ENCODE assay signal across 8 cellular contexts in genomic region chr9:135702002-135702721, GRCh38. TPM values are rescaled to one million over a fixed set of nuclear protein-coding genes. Genes with fewer than 3 reads are reported as not detected.
A peak's percentile ranks its signal among the peaks of the same experiment; 100 is the strongest.
DNase-seq lines count a peak whose midpoint lies in the region; ATAC-seq, FAIRE-seq and TF ChIP-seq lines count a peak whose summit lies in the region.

TSS of gene KCNT1 (plus strand) at chr9:135702185. CDS start at chr9:135702259, 74 bp downstream.

- ATAC-seq in GM21423 (IDR thresholded peaks at IDR 0.05; ENCODE audit: unreplicated experiment) = no peak

- no peaks in the 10 kb centered on the region for H3K79me2 ChIP-seq in H1 (ENCODE audit: control insufficient read depth in 1 of 2, insufficient read depth in 2 of 2, low read length in 2 of 2)

- H3K4me1 ChIP-seq in H1 (replicated peaks in 1 of 4; ENCODE audit: control insufficient read depth in 3 of 4, insufficient read depth in 4 of 4, low read length in 3 of 4) = peaks cover 0 to 15% (median under 1%) of the 10 kb centered on the region in 4 experiments; a peak in 2 of 7 replicates
- H3K4me1 ChIP-seq in stomach = peaks cover 10 to 20% (median 14%) of the 10 kb centered on the region in 4 donors

- no peak for FAIRE-seq in H1 (lab: Jason Lieb, UNC)

- H2BK15ac ChIP-seq in H1 (ENCODE audit: low read length) = no peak within 1 kb of the TSS

- peaks cover 0 to 14% (median 4%) of the 10 kb centered on the region in 4 experiments; a peak in 4 of 7 replicates for H3K27me3 ChIP-seq in H1 (replicated peaks in 1 of 4; ENCODE audit: control insufficient read depth in 3 of 4, extremely low read depth in 1 of 4, insufficient read depth in 3 of 4, low read length in 3 of 4)
- peaks cover 0 to 86% (median 58%) of the 10 kb centered on the region in 3 donors for H3K27me3 ChIP-seq in stomach

- 0 out of 2 replicates have a peak within 1 kb of the TSS, but pooled peaks have one; percentile 17 for H2BK12ac ChIP-seq in H1 (ENCODE audit: low read depth, low read length)

- peak; percentile 35 for DNase-seq in NCI-H1694 treated with DMSO at 0.1 percent for 48 hours (lab: John Stamatoyannopoulos, UW)
- no peak for DNase-seq in NCI-H1694 (lab: John Stamatoyannopoulos, UW)
- peak; percentile 32 for DNase-seq in NCI-H146 (lab: John Stamatoyannopoulos, UW)
- peak; percentile 59 to 63 for DNase-seq in activated CD4-positive, alpha-beta T cell treated with anti-CD3 and anti-CD28 coated beads, Interleukin-2, amount 50 U/mL, for 48 hours
- DNase-seq in H1 (ENCODE audit: low read depth in 1 of 2, low spot score in 2 of 2) = peak in 1 of 2 experiments; percentile 96
- peak; percentile 38 for DNase-seq in mucosa of gallbladder (ENCODE audit: low spot score)
- DNase-seq in stomach = peak; percentile 46

- no peak within 1 kb of the TSS for H3K4ac ChIP-seq in H1 (replicated peaks; ENCODE audit: insufficient read length, low read depth, low read length)

- H4K20me1 ChIP-seq in H1 (replicated peaks in 1 of 2; ENCODE audit: control insufficient read depth in 1 of 2, insufficient read depth in 2 of 2, low read length in 2 of 2) = peaks cover 0 to 2% of the 10 kb centered on the region in 2 experiments

- no peak within 1 kb of the TSS for H4K91ac ChIP-seq in H1 (replicated peaks; ENCODE audit: insufficient read length, low read length)

- H3K14ac ChIP-seq in H1 (ENCODE audit: insufficient read length) = no peak within 1 kb of the TSS

- no peak within 1 kb of the TSS for H2AK5ac ChIP-seq in H1 (ENCODE audit: low read depth, low read length)

- H3K9me3 ChIP-seq in H1 (ENCODE audit: insufficient read depth in 2 of 2, low read depth in 1 of 2, low read length in 1 of 2) (no peaks in the 10 kb centered on the region), stomach (no peaks in the 10 kb centered on the region)

- H2AFZ ChIP-seq in H1 (ENCODE audit: low read length) = no peak within 1 kb of the TSS; the same call in 1 of the 2 replicates

- H3K9ac ChIP-seq in H1 (replicated peaks in 1 of 4; ENCODE audit: extremely low read depth in 1 of 4, low read depth in 3 of 4, low read length in 3 of 4) = no peak within 1 kb of the TSS; a peak in 1 of 7 replicates

- no peak within 1 kb of the TSS for H3K56ac ChIP-seq in H1 (replicated peaks; ENCODE audit: insufficient read length, low read depth, low read length)

- TF ChIP-seq POLR2A in H1 (IDR thresholded peaks at IDR 0.05; ENCODE audit: control extremely low read depth in 1 of 2, low read depth in 2 of 2, low read length in 2 of 2) (no peak), stomach (IDR thresholded peaks at IDR 0.05) (no peak)

- intact Hi-C loops in stomach (cut with DNase I; ENCODE audit: low total_unique reads) = no loop called here

- POLR2A ChIA-PET in H1 (lab: Charles Lee; ENCODE audit: partially characterized antibody) = no interaction called here

- peak; percentile 52 to 74 for TF ChIP-seq RAD21 in H1 (IDR thresholded peaks at IDR 0.05 in 1 of 2, conservative IDR thresholded peaks at IDR 0.05 in 1 of 2; ENCODE audit: low read depth in 2 of 2, low read length in 2 of 2)

- H3K4me2 ChIP-seq in H1 (ENCODE audit: insufficient read depth in 1 of 2, low read depth in 2 of 2, low read length in 2 of 2) = peak within 1 kb of the TSS; percentile 40 to 69

- CTCF ChIA-PET in H1 (lab: Charles Lee; ENCODE audit: partially characterized antibody) = interaction anchor here (0.7 to 3.2 kb wide), 14 partner anchors 9 to 124 kb away, joined by 3 to 21 read pairs (median 4); partner anchors contain the start of gene LCN9

- H3K36me3 ChIP-seq in H1 (ENCODE audit: control insufficient read depth in 2 of 4, insufficient read depth in 4 of 4, low read length in 3 of 4) = no peaks in the 10 kb centered on the region
- no peaks in the 10 kb centered on the region for H3K36me3 ChIP-seq in stomach

- H3K23ac ChIP-seq in H1 (ENCODE audit: insufficient read length) = no peak within 1 kb of the TSS

- peak within 1 kb of the TSS; percentile 10 for H4K5ac ChIP-seq in H1 (ENCODE audit: insufficient read length, low read depth, low read length)

- TF ChIP-seq CTCF in H1 (IDR thresholded peaks at IDR 0.05; ENCODE audit: control extremely low read depth in 1 of 3, insufficient read depth in 1 of 3, low read depth in 1 of 3, low read length in 3 of 3) = peak in 2 of 3 experiments; percentile 77 to 85; a peak in 3 of 4 replicates
- peak in 4 of 7 experiments; percentile 33 to 94 (median 90) for TF ChIP-seq CTCF in stomach (IDR thresholded peaks at IDR 0.05)

- TF ChIP-seq EP300 in H1 (IDR thresholded peaks at IDR 0.05; ENCODE audit: borderline replicate concordance in 1 of 2, low read depth in 2 of 2, low read length in 2 of 2) = no peak
- no peak for TF ChIP-seq EP300 in stomach (IDR thresholded peaks at IDR 0.05)

- H4K8ac ChIP-seq in H1 (ENCODE audit: extremely low read depth, insufficient read depth, low read length) = peak within 1 kb of the TSS; percentile 62

- H3K23me2 ChIP-seq in H1 (ENCODE audit: low read depth, low read length) = peaks cover 3% of the 10 kb centered on the region; the same call in 1 of the 2 replicates

- H2BK5ac ChIP-seq in H1 (ENCODE audit: low read depth, low read length) = no peak within 1 kb of the TSS

- H3K4me3 ChIP-seq in H1 (ENCODE audit: extremely low read depth in 1 of 4, insufficient read depth in 2 of 4, low read depth in 3 of 4, low read length in 4 of 4) (peak within 1 kb of the TSS; percentile 30 to 62 (median 34); a peak in 6 of 8 replicates), stomach (peak within 1 kb of the TSS; percentile 5 to 29 (median 26))

- no peak within 1 kb of the TSS for H2BK20ac ChIP-seq in H1 (ENCODE audit: low read length)

- no peak within 1 kb of the TSS for H2BK120ac ChIP-seq in H1 (replicated peaks; ENCODE audit: low read depth, low read length)

- no peak within 1 kb of the TSS for H3K27ac ChIP-seq in H1 (ENCODE audit: low read depth, low read length)
- H3K27ac ChIP-seq in stomach = no peak within 1 kb of the TSS

- WGBS in H1 (ENCODE audit: extremely low coverage in 1 of 2, insufficient coverage in 1 of 2, insufficient read length in 1 of 2, insufficient replicate concordance in 2 of 2, low coverage in 1 of 2, low lambda C conversion rate in 2 of 2, missing lambda C conversion rate in 1 of 2), 2 experiments = 68% methylated on average over 11 of the region's 63 CpGs; no CpG with 5 or more reads in 1 of the 2 experiments
- 9 to 23% (median 14%) methylated on average over 12 to 63 of the region's 63 CpGs for WGBS in stomach, 5 donors

- H3K79me1 ChIP-seq in H1 (ENCODE audit: low read depth, low read length) = no peaks in the 10 kb centered on the region

- H3K18ac ChIP-seq in H1 (ENCODE audit: extremely low read depth, low read length) = no peak within 1 kb of the TSS; the same call in 1 of the 2 replicates

TF ChIP-seq in H1, 55 proteins besides CTCF, POLR2A, EP300 and RAD21:
- TF ChIP-seq GABPA (IDR thresholded peaks at IDR 0.05; ENCODE audit: borderline replicate concordance, insufficient read depth, low read length) = peak; percentile 80
- TF ChIP-seq HDAC2 (IDR thresholded peaks at IDR 0.05; ENCODE audit: borderline replicate concordance in 1 of 2, low read depth in 2 of 2, low read length in 2 of 2) = 0 out of 4 replicates have a peak, but pooled peaks of 1 of the 2 experiments have one; percentile 30
- no peak for TF ChIP-seq CHD1 (IDR thresholded peaks at IDR 0.05; ENCODE audit: low read depth, low read length)
- TF ChIP-seq SP1 (IDR thresholded peaks at IDR 0.05; ENCODE audit: low read depth, low read length) = no peak
- no peak for TF ChIP-seq CHD2 (IDR thresholded peaks at IDR 0.05; ENCODE audit: low read length)
- TF ChIP-seq E2F6 (IDR thresholded peaks at IDR 0.05) = peak; percentile 27; the same call in 1 of the 2 replicates
- TF ChIP-seq MAX (IDR thresholded peaks at IDR 0.05) = peak; percentile 27; the same call in 1 of the 2 replicates
- no peak for TF ChIP-seq ATF2 (IDR thresholded peaks at IDR 0.05; ENCODE audit: low read length)
- TF ChIP-seq KDM4A (IDR thresholded peaks at IDR 0.05; ENCODE audit: low read depth, low read length, severe bottlenecking) = peak; percentile 66

RNA-seq across cellular contexts. Expression of gene KCNT1, which starts in this region (rescaled TPM):
- 0.13 and 0.44 TPM in 2 replicates for total RNA-seq in H1 (2021; fragmentation: NEBNext Ultra II Directional; extraction: Animal tissue kit (Norgen Biotek cat#: 25700))
- polyA plus RNA-seq in H1 (2011; rRNA removed) (0.20 and 0.35 TPM in 2 replicates), stomach (under 1 TPM in 2 of 3 donors, not detected in 1; 0.10 to 0.19 TPM)
- polyA plus RNA-seq in H1 (2011; cell fraction: cytosol; rRNA removed) = 0.19 TPM
- 1.4 TPM for polyA plus RNA-seq in H1 (2011; cell fraction: nucleus; rRNA removed)
- polyA plus RNA-seq in H1 (2012, experiment 1 of 2) = 0.17 to 0.41 TPM (median 0.29 TPM) in 4 replicates
- 0.28 TPM for polyA plus RNA-seq in H1 (2012, experiment 2 of 2)
- polyA plus RNA-seq in H1 (2013, experiment 1 of 2) = 0.10 TPM
- polyA plus RNA-seq in H1 (2013, experiment 2 of 2) = 0.07 TPM
- 0.32 and 0.66 TPM in 2 replicates for polyA minus RNA-seq in H1 (2011; rRNA and poly(A)+ RNA removed)
- polyA minus RNA-seq in H1 (2011; cell fraction: cytosol; rRNA and poly(A)+ RNA removed) = not detected
- polyA minus RNA-seq in H1 (2011; cell fraction: nucleus; rRNA and poly(A)+ RNA removed) = 0.30 TPM
- total RNA-seq in mucosa of gallbladder (0.12 TPM), stomach (10 to 100 TPM in 1 of 5 donors, under 1 TPM in 1, not detected in 3; 0.55 to 12.9 TPM)

Comparison
In these comparisons a context has a peak if more than half of its experiments do, and no peak if none do; other contexts are left out.
1. Peak in DNase-seq in mucosa of gallbladder; RNA of the gene not detected or under 1 TPM.